In genomic region chr13:108573455-108573854, GRCh38 we compare ENCODE assay signal across 10 cellular contexts. TPM values are rescaled to one million over a fixed set of nuclear protein-coding genes. Genes with fewer than 3 reads are reported as not detected.
"Had no signal": no experiment of that assay in that cellular context is flagged by ENCODE, and none has a peak within 500 bp of the region (broad histone marks: within the 10 kb centered on the region; RNA-seq: fewer than 3 reads in every experiment).

No MANE protein-coding gene starts in this region.

- H3K4me3 ChIP-seq: GM23248, HAP-1 had no signal

- H3K9ac ChIP-seq: GM23248 had no signal

- H3K9me3 ChIP-seq: HAP-1 had no signal

- H3K4me1 ChIP-seq: HAP-1 had no signal

- H2AFZ ChIP-seq: GM23248 had no signal

- DNase-seq: GM23248, GOT3, H7, HFFc6 had no signal

- H3K27ac ChIP-seq: GM23248, HL-60 had no signal

- H3K36me3 ChIP-seq: HAP-1 had no signal

- ATAC-seq: HCT116, HepG2 had no signal

- FAIRE-seq: HepG2 had no signal

RNA-seq across cellular contexts. Expression of gene MYO16, which starts 56.0 kb away (rescaled TPM):
- total RNA-seq: GM23248, HepG2, HFFc6, HT1080 had no signal
- polyA plus RNA-seq: GM23248, HepG2, IgD-negative memory B cell had no signal
